Comparison of ENCODE assay signal across 2 cellular contexts in the genomic region with DNA sequence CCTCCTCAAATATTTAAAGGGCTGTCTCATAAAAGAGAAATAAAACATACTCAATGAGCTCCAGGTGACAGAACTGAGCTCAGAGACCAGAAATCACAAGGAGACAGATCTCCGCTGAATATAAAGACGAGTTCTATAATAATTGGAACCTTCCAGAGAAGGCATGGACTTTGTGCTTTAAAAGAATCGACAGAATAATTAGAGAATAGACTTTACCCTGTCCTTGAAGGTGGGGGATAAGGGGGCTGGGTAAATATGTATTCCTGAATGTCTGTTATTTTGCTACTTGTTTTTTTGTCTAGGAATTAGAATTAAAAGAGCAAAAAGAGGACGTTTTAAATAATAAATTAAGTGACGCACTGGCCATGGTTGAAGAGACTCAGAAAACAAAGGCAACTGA.
TF ChIP-seq lines count a peak whose summit lies in the region.

No MANE protein-coding gene starts in this region.

TF ChIP-seq in A549, 52 proteins besides CTCF, POLR2A, EP300 and RAD21:
- TF ChIP-seq RFX5 (IDR thresholded peaks at IDR 0.05) (no peak), BHLHE40 (IDR thresholded peaks at IDR 0.05; ENCODE audit: low read depth, low read length) (no peak), ZFP36 (IDR thresholded peaks at IDR 0.05; ENCODE audit: borderline replicate concordance, partially characterized antibody) (no peak), FOXS1 (CRISPR knock-in tag; IDR thresholded peaks at IDR 0.05) (no peak), ZSCAN20 (CRISPR knock-in tag; IDR thresholded peaks at IDR 0.05) (no peak), EHMT2 (IDR thresholded peaks at IDR 0.05; ENCODE audit: low read depth) (no peak), TP53 (CRISPR knock-in tag; IDR thresholded peaks at IDR 0.05) (no peak), JUN (IDR thresholded peaks at IDR 0.05) (no peak), MAZ (IDR thresholded peaks at IDR 0.05; ENCODE audit: borderline replicate concordance, low read depth, low read length) (no peak), CBX8 (IDR thresholded peaks at IDR 0.05) (no peak)
- TF ChIP-seq, protein P1, sequence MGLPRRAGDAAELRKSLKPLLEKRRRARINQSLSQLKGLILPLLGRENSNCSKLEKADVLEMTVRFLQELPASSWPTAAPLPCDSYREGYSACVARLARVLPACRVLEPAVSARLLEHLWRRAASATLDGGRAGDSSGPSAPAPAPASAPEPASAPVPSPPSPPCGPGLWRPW (IDR thresholded peaks at IDR 0.05): no peak
- TF ChIP-seq, protein P2, sequence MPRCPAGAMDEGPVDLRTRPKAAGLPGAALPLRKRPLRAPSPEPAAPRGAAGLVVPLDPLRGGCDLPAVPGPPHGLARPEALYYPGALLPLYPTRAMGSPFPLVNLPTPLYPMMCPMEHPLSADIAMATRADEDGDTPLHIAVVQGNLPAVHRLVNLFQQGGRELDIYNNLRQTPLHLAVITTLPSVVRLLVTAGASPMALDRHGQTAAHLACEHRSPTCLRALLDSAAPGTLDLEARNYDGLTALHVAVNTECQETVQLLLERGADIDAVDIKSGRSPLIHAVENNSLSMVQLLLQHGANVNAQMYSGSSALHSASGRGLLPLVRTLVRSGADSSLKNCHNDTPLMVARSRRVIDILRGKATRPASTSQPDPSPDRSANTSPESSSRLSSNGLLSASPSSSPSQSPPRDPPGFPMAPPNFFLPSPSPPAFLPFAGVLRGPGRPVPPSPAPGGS (IDR thresholded peaks at IDR 0.05): no peak

TF ChIP-seq in IMR-90, 13 proteins besides CTCF, POLR2A, EP300 and RAD21:
- TF ChIP-seq, protein P3, sequence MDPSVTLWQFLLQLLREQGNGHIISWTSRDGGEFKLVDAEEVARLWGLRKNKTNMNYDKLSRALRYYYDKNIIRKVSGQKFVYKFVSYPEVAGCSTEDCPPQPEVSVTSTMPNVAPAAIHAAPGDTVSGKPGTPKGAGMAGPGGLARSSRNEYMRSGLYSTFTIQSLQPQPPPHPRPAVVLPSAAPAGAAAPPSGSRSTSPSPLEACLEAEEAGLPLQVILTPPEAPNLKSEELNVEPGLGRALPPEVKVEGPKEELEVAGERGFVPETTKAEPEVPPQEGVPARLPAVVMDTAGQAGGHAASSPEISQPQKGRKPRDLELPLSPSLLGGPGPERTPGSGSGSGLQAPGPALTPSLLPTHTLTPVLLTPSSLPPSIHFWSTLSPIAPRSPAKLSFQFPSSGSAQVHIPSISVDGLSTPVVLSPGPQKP (IDR thresholded peaks at IDR 0.05; ENCODE audit: borderline replicate concordance, low read depth, low read length): no peak
- TF ChIP-seq MXI1 (IDR thresholded peaks at IDR 0.05; ENCODE audit: borderline replicate concordance, low read depth, low read length) (no peak), CEBPB (IDR thresholded peaks at IDR 0.05; ENCODE audit: low read depth, low read length) (no peak), BHLHE40 (IDR thresholded peaks at IDR 0.05; ENCODE audit: low read depth, low read length) (no peak), RFX5 (IDR thresholded peaks at IDR 0.05; ENCODE audit: low read depth, low read length) (no peak), NFE2L2 (IDR thresholded peaks at IDR 0.05; ENCODE audit: low read depth, low read length) (no peak), CHD1 (IDR thresholded peaks at IDR 0.05; ENCODE audit: low read depth, low read length) (no peak), SMC3 (IDR thresholded peaks at IDR 0.05; ENCODE audit: low read depth, low read length) (no peak), FOS (IDR thresholded peaks at IDR 0.05; ENCODE audit: low read depth, low read length) (no peak)
- TF ChIP-seq, protein P4, sequence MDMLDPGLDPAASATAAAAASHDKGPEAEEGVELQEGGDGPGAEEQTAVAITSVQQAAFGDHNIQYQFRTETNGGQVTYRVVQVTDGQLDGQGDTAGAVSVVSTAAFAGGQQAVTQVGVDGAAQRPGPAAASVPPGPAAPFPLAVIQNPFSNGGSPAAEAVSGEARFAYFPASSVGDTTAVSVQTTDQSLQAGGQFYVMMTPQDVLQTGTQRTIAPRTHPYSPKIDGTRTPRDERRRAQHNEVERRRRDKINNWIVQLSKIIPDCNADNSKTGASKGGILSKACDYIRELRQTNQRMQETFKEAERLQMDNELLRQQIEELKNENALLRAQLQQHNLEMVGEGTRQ (IDR thresholded peaks at IDR 0.05; ENCODE audit: low read depth, low read length): no peak
